19 cellular contexts compared by ENCODE assay signal in the genomic region with DNA sequence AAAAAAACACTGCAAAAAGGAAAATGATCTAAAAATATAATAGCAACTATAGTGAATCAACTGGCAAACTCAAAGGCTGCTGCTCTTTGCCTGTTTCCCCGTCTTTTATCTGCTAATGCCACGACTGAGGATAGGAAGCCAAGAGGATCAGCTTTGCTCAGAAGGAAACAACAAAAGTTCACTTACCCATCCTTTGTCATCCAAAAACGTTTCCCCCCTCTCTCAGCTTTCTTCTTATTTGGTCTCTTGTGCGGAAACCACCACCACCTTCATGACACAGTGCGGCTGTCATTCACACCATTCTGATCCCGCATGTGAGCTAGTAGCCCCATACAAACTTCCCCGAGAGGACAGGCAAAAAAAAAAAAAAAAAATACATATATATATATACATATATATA. TPM values are rescaled to one million over a fixed set of nuclear protein-coding genes. Genes with fewer than 3 reads are reported as not detected.
A peak's percentile ranks its signal among the peaks of the same experiment; 100 is the strongest.
DNase-seq lines count a peak whose midpoint lies in the region; ATAC-seq and TF ChIP-seq lines count a peak whose summit lies in the region.
"Had no signal": no experiment of that assay in that cellular context is flagged by ENCODE, and none has a peak within 500 bp of the region (broad histone marks: within the 10 kb centered on the region; RNA-seq: fewer than 3 reads in every experiment).

No MANE protein-coding gene starts in this region.

- intact Hi-C loops in heart left ventricle (cut with DNase I), result loop anchor here in 6 of 10 donors (5.0 to 10.0 kb wide), 4 partner anchors 87 to 569 kb away; no protein-coding TSS in a partner anchor
- intact Hi-C loops in left ventricle myocardium superior (cut with micrococcal nuclease), result loop anchor here (10.0 kb wide), 1 partner anchor 87 kb away; no protein-coding TSS in a partner anchor

- TF ChIP-seq POLR2A in heart left ventricle (IDR thresholded peaks at IDR 0.05), result no peak

- H3K36me3 ChIP-seq in heart left ventricle, result no peaks in the 10 kb centered on the region
- no peaks in the 10 kb centered on the region for H3K36me3 ChIP-seq in fibroblast of lung (ENCODE audit: control insufficient read depth, insufficient read depth, low read length)
- H3K36me3 ChIP-seq in mesodermal cell (ENCODE audit: control insufficient read depth, insufficient read depth, low read length), result peaks cover 3% of the 10 kb centered on the region
- H3K36me3 ChIP-seq in WERI-Rb-1, result no peaks in the 10 kb centered on the region
- H3K36me3 ChIP-seq: BLaER1, neutrophil had no signal

- no peaks in the 10 kb centered on the region for H3K79me2 ChIP-seq in fibroblast of lung (ENCODE audit: control insufficient read depth, insufficient read depth, low read length)

- peak overlapping the region; percentile 48 for H3K4me2 ChIP-seq in fibroblast of lung (ENCODE audit: extremely low read depth, insufficient read depth, low read length)
- H3K4me2 ChIP-seq: BLaER1, PC-9 had no signal

- peak in 1 of 4 donors; percentile 43 for ATAC-seq in heart left ventricle
- no peak for ATAC-seq in left ventricle myocardium superior
- ATAC-seq: stimulated activated effector memory CD8-positive, alpha-beta T cell treated with anti-CD3 and anti-CD28 coated beads, Interleukin-12 subunit alpha, Interleukin-12 subunit beta, amount 100 ng/mL, for 72 hours had no signal

- TF ChIP-seq CTCF in heart left ventricle (IDR thresholded peaks at IDR 0.05), result no peak
- no peak for TF ChIP-seq CTCF in fibroblast of lung (conservative IDR thresholded peaks at IDR 0.05 in 1 of 2, IDR thresholded peaks at IDR 0.05 in 1 of 2; ENCODE audit: low read depth in 1 of 2, low read length in 2 of 2)
- TF ChIP-seq CTCF in WERI-Rb-1 (IDR thresholded peaks at IDR 0.05; ENCODE audit: low read depth, low read length), result no peak

- H3K9ac ChIP-seq in fibroblast of lung (ENCODE audit: insufficient read depth, low read length), result no peak overlapping the region
- H3K9ac ChIP-seq: BLaER1 had no signal

- H3K4me3 ChIP-seq in heart left ventricle (peak overlapping the region in 8 of 12 donors; percentile 8 to 38 (median 28)), fibroblast of lung (replicated peaks in 1 of 4; ENCODE audit: control extremely low read depth in 1 of 4, insufficient read depth in 1 of 4, low read depth in 3 of 4, low read length in 4 of 4) (no peak overlapping the region), mesodermal cell (ENCODE audit: extremely low read depth, insufficient read depth, low read length, poor library complexity, severe bottlenecking) (peak overlapping the region; percentile 22), WERI-Rb-1 (ENCODE audit: low read depth, low read length) (no peak overlapping the region)
- H3K4me3 ChIP-seq: BLaER1, PC-9, testis had no signal

- H3K4me1 ChIP-seq in heart left ventricle (no peaks in the 10 kb centered on the region), fibroblast of lung (ENCODE audit: control insufficient read depth, extremely low read depth, insufficient read depth, low read length) (no peaks in the 10 kb centered on the region), mesodermal cell (ENCODE audit: control insufficient read depth, insufficient read depth, low read length, poor library complexity, severe bottlenecking) (peaks cover 21% of the 10 kb centered on the region)
- H3K4me1 ChIP-seq: BLaER1, testis had no signal

- no peaks in the 10 kb centered on the region for H3K9me3 ChIP-seq in heart left ventricle
- no peaks in the 10 kb centered on the region for H3K9me3 ChIP-seq in fibroblast of lung (ENCODE audit: control insufficient read depth, insufficient read depth, low read depth, low read length)
- H3K9me3 ChIP-seq in mesodermal cell (ENCODE audit: control insufficient read depth, low read length), result no peaks in the 10 kb centered on the region
- no peaks in the 10 kb centered on the region for H3K9me3 ChIP-seq in WERI-Rb-1 (ENCODE audit: severe bottlenecking)
- H3K9me3 ChIP-seq: BLaER1, neutrophil, testis had no signal

- DNase-seq in heart left ventricle (no peak), left ventricle myocardium superior (no peak), fibroblast of lung (ENCODE audit: low read depth in 2 of 2) (no peak), WERI-Rb-1 (no peak), DMS 273 (lab: John Stamatoyannopoulos, UW; ENCODE audit: unreplicated experiment) (no peak), NCI-H345 treated with DMSO at 0.1 percent for 48 hours (lab: John Stamatoyannopoulos, UW; ENCODE audit: unreplicated experiment) (no peak)
- no peak for DNase-seq in activated CD8-positive, alpha-beta memory T cell treated with anti-CD3 and anti-CD28 coated beads for 24 hours
- DNase-seq: activated CD4-positive, alpha-beta T cell treated with anti-CD3 and anti-CD28 coated beads, Interleukin-2, amount 10 ng/mL, durations not matched to agents 7 days and 5 days; amniotic stem cell; PC-9; stimulated activated CD4-positive, alpha-beta T cell treated with anti-CD3 and anti-CD28 coated beads, Interleukin-15, amount 100 ng/mL, for 24 hours; testis had no signal

- H2AFZ ChIP-seq in fibroblast of lung (ENCODE audit: low read length), result peak overlapping the region; percentile 43
- H2AFZ ChIP-seq: PC-9 had no signal

- H3K27me3 ChIP-seq in heart left ventricle (peaks cover 0 to 5% (median 0%) of the 10 kb centered on the region in 9 donors), fibroblast of lung (ENCODE audit: control insufficient read depth, insufficient read depth, low read length) (no peaks in the 10 kb centered on the region), WERI-Rb-1 (ENCODE audit: insufficient read depth, low read depth, severe bottlenecking) (no peaks in the 10 kb centered on the region)
- H3K27me3 ChIP-seq: BLaER1, neutrophil, testis had no signal

- 2 to 5% (median 5%) methylated on average over 7 of the region's 7 CpGs for WGBS in heart left ventricle, 4 donors
- WGBS in mesodermal cell (ENCODE audit: insufficient coverage in 2 of 2), 2 experiments, result 6 to 13% methylated on average over 2 to 5 of the region's 7 CpGs

- no peak overlapping the region for H3K27ac ChIP-seq in heart left ventricle
- H3K27ac ChIP-seq in fibroblast of lung (ENCODE audit: insufficient read depth, low read length), result no peak overlapping the region
- H3K27ac ChIP-seq in mesodermal cell (ENCODE audit: low read depth, low read length, severe bottlenecking), result peak overlapping the region; percentile 86
- H3K27ac ChIP-seq in WERI-Rb-1, result no peak overlapping the region
- H3K27ac ChIP-seq: BLaER1, neutrophil, PC-9, testis had no signal

- no peaks in the 10 kb centered on the region for H4K20me1 ChIP-seq in fibroblast of lung (ENCODE audit: control insufficient read depth, extremely low read depth, insufficient read depth, low read length)
- H4K20me1 ChIP-seq: BLaER1 had no signal

RNA-seq across cellular contexts. Expression of a gene that starts 0.7 kb away (rescaled TPM):
- 1 to 10 TPM in 2 of 9 donors, under 1 TPM in 6, not detected in 1; 0.38 to 1.3 (median 0.63) TPM for total RNA-seq in heart left ventricle
- polyA plus RNA-seq in heart left ventricle, result under 1 TPM; 0.15 to 0.17 TPM
- 0.69 TPM for total RNA-seq in left ventricle myocardium superior
- not detected in 2 replicates for total RNA-seq in fibroblast of lung
- 0.05 TPM in 1 of 2 replicates, not detected in the other for polyA plus RNA-seq in fibroblast of lung
- not detected in 2 replicates for polyA plus RNA-seq in fibroblast of lung (2012)
- not detected in 2 replicates for polyA minus RNA-seq in fibroblast of lung (ENCODE audit: low replicate concordance)
- polyA plus RNA-seq in mesodermal cell (2013, experiment 1 of 2), result 5.5 TPM
- polyA plus RNA-seq in mesodermal cell (2013, experiment 2 of 2), result 3.9 TPM
- total RNA-seq: activated CD4-positive, alpha-beta T cell treated with anti-CD3 and anti-CD28 coated beads, Interleukin-2, amount 10 ng/mL, durations not matched to agents 7 days and 5 days; HT-29; LHCN-M2 had no signal
- polyA plus RNA-seq: keratinocyte had no signal

Comparison
In these comparisons a context has a peak if more than half of its experiments do, and no peak if none do; other contexts are left out.
1. H3K4me3 ChIP-seq: peak in heart left ventricle (8 of 12) and mesodermal cell (single experiment); none in fibroblast of lung (0 of 4) and WERI-Rb-1 (single experiment).